In genomic region chrX:47316276-47317025, GRCh38 we compare ENCODE assay signal across 15 cellular contexts. TPM values are rescaled to one million over a fixed set of nuclear protein-coding genes. Genes with fewer than 3 reads are reported as not detected.
DNase-seq lines count a peak whose midpoint lies in the region; ATAC-seq and TF ChIP-seq lines count a peak whose summit lies in the region.
"Had no signal": no experiment of that assay in that cellular context is flagged by ENCODE, and none has a peak within 500 bp of the region (broad histone marks: within the 10 kb centered on the region; RNA-seq: fewer than 3 reads in every experiment).

No MANE protein-coding gene starts in this region.

- in situ Hi-C loops in brain microvascular endothelial cell (cut with HindIII; ENCODE audit: low pct_ligation_motif_present, low sequenced_read_pairs): no loop called here

- peak; percentile 48 for DNase-seq in DMS79 (lab: John Stamatoyannopoulos, UW)
- peak; percentile 78 for DNase-seq in NCI-H1092 treated with DMSO at 0.1 percent for 48 hours (lab: John Stamatoyannopoulos, UW)
- peak; percentile 11 for DNase-seq in brain microvascular endothelial cell
- DNase-seq in lung microvascular endothelial cell (ENCODE audit: low read depth in 2 of 2): peak; percentile 1 to 37
- no peak for DNase-seq in inferior parietal cortex (ENCODE audit: extremely low spot score)
- DNase-seq in stimulated activated CD4-positive, alpha-beta T cell treated with anti-CD3 and anti-CD28 coated beads, Interleukin-2, amount 100 ng/mL, for 24 hours: no peak
- DNase-seq: activated CD4-positive, alpha-beta T cell treated with anti-CD3 and anti-CD28 coated beads for 4 hours; NCI-H526 treated with DMSO at 0.1 percent for 48 hours; uterus had no signal

- no peak overlapping the region for H3K27ac ChIP-seq in brain microvascular endothelial cell
- H3K27ac ChIP-seq: BLaER1, uterus had no signal

- no peaks in the 10 kb centered on the region for H3K36me3 ChIP-seq in brain microvascular endothelial cell (replicated peaks)
- H3K36me3 ChIP-seq: BLaER1, uterus had no signal

- ATAC-seq in GM18517 (IDR thresholded peaks at IDR 0.05; ENCODE audit: unreplicated experiment) (no peak), HG02798 (IDR thresholded peaks at IDR 0.05; ENCODE audit: poor library complexity, unreplicated experiment) (no peak)

- no peaks in the 10 kb centered on the region for H3K27me3 ChIP-seq in brain microvascular endothelial cell (replicated peaks)
- H3K27me3 ChIP-seq: uterus had no signal

- peak overlapping the region; percentile 17 for H3K4me3 ChIP-seq in brain microvascular endothelial cell (ENCODE audit: low read depth, low read length)
- H3K4me3 ChIP-seq: BLaER1, uterus had no signal

- no peak for TF ChIP-seq CTCF in brain microvascular endothelial cell (IDR thresholded peaks at IDR 0.05; ENCODE audit: low read depth, low read length, missing control alignments)

RNA-seq across cellular contexts. Expression of gene ZNF157, which starts 53.9 kb away (rescaled TPM):
- not detected in 2 replicates for total RNA-seq in lung microvascular endothelial cell
- total RNA-seq: dermis microvascular lymphatic vessel endothelial cell, H4, LHCN-M2 had no signal

Comparison
In these comparisons a context has a peak if more than half of its experiments do, and no peak if none do; other contexts are left out.
1. DNase-seq: peak in DMS79 (single experiment), NCI-H1092 treated with DMSO at 0.1 percent for 48 hours (single experiment), brain microvascular endothelial cell (single experiment) and lung microvascular endothelial cell (2 of 2); none in inferior parietal cortex (single experiment) and stimulated activated CD4-positive, alpha-beta T cell treated with anti-CD3 and anti-CD28 coated beads, Interleukin-2, amount 100 ng/mL, for 24 hours (0 of 2).